In the genomic region with DNA sequence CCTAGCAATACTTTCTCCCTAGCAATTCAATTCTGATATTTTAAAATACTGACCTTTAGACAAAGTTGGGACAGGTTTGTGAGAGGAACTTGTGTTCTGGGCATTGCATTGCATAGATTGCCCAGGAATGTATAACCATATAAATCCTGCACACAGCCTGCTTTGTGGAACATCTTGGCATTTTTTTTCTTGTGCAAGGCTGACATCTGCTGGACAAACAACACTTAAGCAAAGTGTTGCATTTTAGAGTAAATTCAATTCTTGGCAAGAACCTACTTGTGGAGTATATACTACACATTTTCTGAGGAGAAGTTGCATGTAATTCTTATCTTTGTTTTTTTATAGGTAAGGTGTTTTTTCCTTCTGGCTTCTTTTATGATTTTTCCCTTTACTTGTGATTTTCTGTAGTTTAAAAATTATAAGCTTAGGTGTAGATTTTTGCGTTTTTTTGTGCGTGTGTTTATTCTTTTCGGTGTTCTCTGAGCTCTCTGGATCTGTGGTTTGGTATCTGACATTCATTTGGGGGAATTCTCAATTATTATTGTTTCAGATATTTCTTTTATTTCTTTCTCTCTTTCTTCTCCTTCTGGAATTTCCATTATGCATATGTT, we compare ENCODE assay signal across 8 cellular contexts. TPM values are rescaled to one million over a fixed set of nuclear protein-coding genes. Genes with fewer than 3 reads are reported as not detected.
DNase-seq lines count a peak whose midpoint lies in the region; ATAC-seq, FAIRE-seq and TF ChIP-seq lines count a peak whose summit lies in the region.

No MANE protein-coding gene starts in this region.

- H3K27ac ChIP-seq in HEK293 (ENCODE audit: extremely low read depth, low read depth, low read length) (no peak overlapping the region), endothelial cell of umbilical vein (ENCODE audit: insufficient read depth, low read depth, low read length) (no peak overlapping the region)

- H3K4me2 ChIP-seq in endothelial cell of umbilical vein (ENCODE audit: insufficient read depth, low read length) = no peak overlapping the region

- no peaks in the 10 kb centered on the region for H3K9me3 ChIP-seq in HEK293 (ENCODE audit: control insufficient read depth, insufficient read depth, low read depth, low read length)
- H3K9me3 ChIP-seq in endothelial cell of umbilical vein (replicated peaks; ENCODE audit: control insufficient read depth, insufficient read depth, low read length) = no peaks in the 10 kb centered on the region
- H3K9me3 ChIP-seq in mucosa of descending colon = no peaks in the 10 kb centered on the region

- peak; percentile 51 for ATAC-seq in mucosa of descending colon

- no TSS peak for BruUV-seq in endothelial cell of umbilical vein (replicated peaks; lab: Mats Ljungman, UMichigan)

- H3K36me3 ChIP-seq in HEK293 (ENCODE audit: control insufficient read depth in 2 of 2, insufficient read depth in 1 of 2, low read length in 2 of 2) (no peaks in the 10 kb centered on the region), endothelial cell of umbilical vein (ENCODE audit: control insufficient read depth in 2 of 2, extremely low read depth in 1 of 2, insufficient read depth in 2 of 2, low read length in 2 of 2) (no peaks in the 10 kb centered on the region), mucosa of descending colon (ENCODE audit: low read depth) (no peaks in the 10 kb centered on the region)

- H3K9me1 ChIP-seq in endothelial cell of umbilical vein (replicated peaks; ENCODE audit: control insufficient read depth, extremely low read depth, insufficient read depth, low read length) = no peaks in the 10 kb centered on the region

- TF ChIP-seq CTCF in HEK293 (tag by site-specific recombination; IDR thresholded peaks at IDR 0.05) (peak; percentile 49; the same call in 1 of the 2 replicates), endothelial cell of umbilical vein (IDR thresholded peaks at IDR 0.05; ENCODE audit: extremely low read depth in 1 of 2, insufficient read depth in 1 of 2, low read depth in 1 of 2, low read length in 2 of 2) (peak; percentile 34 to 53), mucosa of descending colon (IDR thresholded peaks at IDR 0.05) (no peak)

- FAIRE-seq in endothelial cell of umbilical vein (lab: Jason Lieb, UNC) = peak; percentile 92
- no peak for FAIRE-seq in urothelium cell line (lab: Jason Lieb, UNC)

- H3K4me1 ChIP-seq in HEK293 (ENCODE audit: control insufficient read depth, insufficient read depth, low read length) = no peaks in the 10 kb centered on the region
- no peaks in the 10 kb centered on the region for H3K4me1 ChIP-seq in endothelial cell of umbilical vein (ENCODE audit: control insufficient read depth, extremely low read depth, insufficient read depth, low read length)
- H3K4me1 ChIP-seq in mucosa of descending colon (ENCODE audit: low read depth) = no peaks in the 10 kb centered on the region

- CTCF ChIA-PET in HEK293 (lab: Yijun Ruan, JAX) = interaction anchor here (0.6 to 5.9 kb wide), 53 partner anchors 9 to 688 kb away, joined by 3 to 95 read pairs (median 3); a partner anchor contains a TSS
- CTCF ChIA-PET in endothelial cell of umbilical vein (lab: Charles Lee) = interaction anchor here (0.6 to 7.0 kb wide), 21 partner anchors 11 to 278 kb away, joined by 3 to 136 read pairs (median 4); a partner anchor contains a TSS

- dilution Hi-C loops in endothelial cell of umbilical vein (cut with MboI; ENCODE audit: extremely low pct_ligation_motif_present, low sequenced_read_pairs) = no loop called here

- H2AFZ ChIP-seq in endothelial cell of umbilical vein (ENCODE audit: low read depth, low read length) = no peak overlapping the region

- H3K4me3 ChIP-seq in HEK293 (ENCODE audit: low read depth, low read length) = no peak overlapping the region
- no peak overlapping the region for H3K4me3 ChIP-seq in endothelial cell of umbilical vein (replicated peaks in 1 of 3; ENCODE audit: insufficient read depth in 1 of 3, low read depth in 1 of 3, low read length in 3 of 3)
- H3K4me3 ChIP-seq in mucosa of descending colon = no peak overlapping the region

- H4K20me1 ChIP-seq in endothelial cell of umbilical vein (replicated peaks; ENCODE audit: control insufficient read depth, extremely low read depth, insufficient read depth, low read length) = no peaks in the 10 kb centered on the region

- no peak overlapping the region for H3K9ac ChIP-seq in endothelial cell of umbilical vein (replicated peaks; ENCODE audit: extremely low read depth, insufficient read depth, low read length)

- intact Hi-C loops in endothelial cell of umbilical vein (cut with micrococcal nuclease) (loop anchor here (1.0 to 5.0 kb wide), 6 partner anchors 104 to 361 kb away; a partner anchor contains a TSS), mucosa of descending colon (cut with DNase I, micrococcal nuclease) (loop anchor here in 1 of 2 donors (5.0 kb wide), 1 partner anchor 211 kb away; no protein-coding TSS in a partner anchor)

- POLR2A ChIA-PET in HEK293 (lab: Yijun Ruan, JAX) = no interaction called here
- POLR2A ChIA-PET in endothelial cell of umbilical vein (lab: Charles Lee) = no interaction called here

- no peak for TF ChIP-seq POLR2A in endothelial cell of umbilical vein (IDR thresholded peaks at IDR 0.05; ENCODE audit: low read depth, low read length)

- peak; percentile 65 for DNase-seq in DMS153 (lab: John Stamatoyannopoulos, UW)
- DNase-seq in NCI-H2227 (lab: John Stamatoyannopoulos, UW; ENCODE audit: unreplicated experiment) = peak; percentile 49
- peak; percentile 40 to 66 for DNase-seq in activated CD4-positive, alpha-beta T cell treated with anti-CD3 and anti-CD28 coated beads for 4 hours
- peak; percentile 70 for DNase-seq in endothelial cell of umbilical vein (ENCODE audit: low read depth, low spot score)
- peak in 1 of 3 donors; percentile 70 for DNase-seq in mucosa of descending colon
- DNase-seq in urothelium cell line (ENCODE audit: low spot score) = peak; percentile 52
- no peak for DNase-seq in NK-92 treated with Interleukin-12 subunit alpha and Interleukin-12 subunit beta, amount 100 ng/mL, for 24 hours (lab: John Stamatoyannopoulos, UW)

- H3K79me2 ChIP-seq in endothelial cell of umbilical vein (ENCODE audit: control insufficient read depth, insufficient read depth, low read length) = no peaks in the 10 kb centered on the region

- peaks cover 6 to 12% of the 10 kb centered on the region in 2 experiments for H3K27me3 ChIP-seq in endothelial cell of umbilical vein (ENCODE audit: control insufficient read depth in 2 of 2, insufficient read depth in 2 of 2, low read length in 2 of 2)

TF ChIP-seq in HEK293, 187 proteins besides CTCF, POLR2A, EP300 and RAD21:
- TF ChIP-seq SCRT2 (tag by site-specific recombination; IDR thresholded peaks at IDR 0.05) = peak; percentile 88
- peak; percentile 90 for TF ChIP-seq SCRT1 (tag by site-specific recombination; IDR thresholded peaks at IDR 0.05; ENCODE audit: borderline replicate concordance)
- TF ChIP-seq, protein P1, sequence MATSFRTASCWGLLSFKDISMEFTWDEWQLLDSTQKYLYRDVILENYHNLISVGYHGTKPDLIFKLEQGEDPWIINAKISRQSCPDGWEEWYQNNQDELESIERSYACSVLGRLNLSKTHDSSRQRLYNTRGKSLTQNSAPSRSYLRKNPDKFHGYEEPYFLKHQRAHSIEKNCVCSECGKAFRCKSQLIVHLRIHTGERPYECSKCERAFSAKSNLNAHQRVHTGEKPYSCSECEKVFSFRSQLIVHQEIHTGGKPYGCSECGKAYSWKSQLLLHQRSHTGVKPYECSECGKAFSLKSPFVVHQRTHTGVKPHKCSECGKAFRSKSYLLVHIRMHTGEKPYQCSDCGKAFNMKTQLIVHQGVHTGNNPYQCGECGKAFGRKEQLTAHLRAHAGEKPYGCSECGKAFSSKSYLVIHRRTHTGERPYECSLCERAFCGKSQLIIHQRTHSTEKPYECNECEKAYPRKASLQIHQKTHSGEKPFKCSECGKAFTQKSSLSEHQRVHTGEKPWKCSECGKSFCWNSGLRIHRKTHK (tag by site-specific recombination; IDR thresholded peaks at IDR 0.05) = no peak
- TF ChIP-seq SP3 (tag by site-specific recombination; IDR thresholded peaks at IDR 0.05) = no peak
- TF ChIP-seq ZNF660 (tag by site-specific recombination; IDR thresholded peaks at IDR 0.05) = peak; percentile 57
- peak; percentile 93 for TF ChIP-seq ZNF654 (tag by site-specific recombination; IDR thresholded peaks at IDR 0.05; ENCODE audit: low read depth)

TF ChIP-seq in endothelial cell of umbilical vein, 7 proteins besides CTCF, POLR2A, EP300 and RAD21:
- TF ChIP-seq, protein P2, sequence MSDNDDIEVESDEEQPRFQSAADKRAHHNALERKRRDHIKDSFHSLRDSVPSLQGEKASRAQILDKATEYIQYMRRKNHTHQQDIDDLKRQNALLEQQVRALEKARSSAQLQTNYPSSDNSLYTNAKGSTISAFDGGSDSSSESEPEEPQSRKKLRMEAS (IDR thresholded peaks at IDR 0.05; ENCODE audit: insufficient read depth, insufficient read length) = no peak
- TF ChIP-seq EZH2 (IDR thresholded peaks at IDR 0.05; ENCODE audit: borderline replicate concordance, low read depth, low read length, severe bottlenecking) = no peak
- TF ChIP-seq FOS (IDR thresholded peaks at IDR 0.05; ENCODE audit: borderline replicate concordance, insufficient read depth, low read length) = no peak
- no peak for TF ChIP-seq GATA2 (IDR thresholded peaks at IDR 0.05; ENCODE audit: insufficient read depth, insufficient read length, low read depth, low read length)
- no peak for TF ChIP-seq JUN (IDR thresholded peaks at IDR 0.05; ENCODE audit: borderline replicate concordance, insufficient read depth, insufficient read length, low read depth)
- TF ChIP-seq MYC (IDR thresholded peaks at IDR 0.05; ENCODE audit: low read depth, low read length) = no peak
- TF ChIP-seq POLR2AphosphoS5 (IDR thresholded peaks at IDR 0.05; ENCODE audit: insufficient read depth, low read depth, low read length) = no peak

RNA-seq across cellular contexts. Expression of a gene that starts 26.4 kb away (rescaled TPM):
- not detected in 2 replicates for total RNA-seq in endothelial cell of umbilical vein
- not detected in 2 replicates for polyA plus RNA-seq in endothelial cell of umbilical vein
- not detected in 2 replicates for polyA plus RNA-seq in endothelial cell of umbilical vein (2011; cell fraction: cytosol; rRNA removed)
- polyA plus RNA-seq in endothelial cell of umbilical vein (2011; cell fraction: nucleus; rRNA removed) = not detected in 2 replicates
- not detected in 2 replicates for polyA plus RNA-seq in endothelial cell of umbilical vein (2012)
- not detected in 2 replicates for polyA minus RNA-seq in endothelial cell of umbilical vein
- not detected for polyA minus RNA-seq in endothelial cell of umbilical vein (2011; cell fraction: cytosol; rRNA and poly(A)+ RNA removed)
- not detected in 2 replicates for polyA minus RNA-seq in endothelial cell of umbilical vein (2011; cell fraction: nucleus; rRNA and poly(A)+ RNA removed)
- 1 to 10 TPM in 2 of 3 donors, under 1 TPM in 1; 0.75 to 2.7 (median 1.7) TPM for total RNA-seq in mucosa of descending colon
